In the genomic region with DNA sequence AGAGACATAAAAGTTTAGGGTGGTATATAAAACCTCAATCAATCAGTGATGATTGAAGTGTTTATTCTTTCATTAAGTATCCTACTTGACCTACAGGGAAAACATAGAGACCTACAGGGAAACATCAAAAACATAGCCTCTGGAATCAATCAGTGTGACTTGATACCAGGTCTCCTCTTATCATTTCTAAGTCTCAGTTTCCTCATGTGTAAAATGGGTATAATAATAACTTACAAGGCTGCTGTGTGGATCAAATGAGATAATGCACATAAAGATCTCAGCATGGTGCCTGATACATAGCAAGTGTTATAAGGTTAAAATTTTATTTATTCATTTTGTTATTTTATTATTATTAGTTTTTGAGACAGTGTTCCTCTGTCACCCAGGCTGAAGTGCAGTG, we compare ENCODE assay signal across 34 cellular contexts.
"Had no signal": no experiment of that assay in that cellular context is flagged by ENCODE, and none has a peak within 500 bp of the region (broad histone marks: within the 10 kb centered on the region; RNA-seq: fewer than 3 reads in every experiment).

No MANE protein-coding gene starts in this region.

- H3K36me3 ChIP-seq: MG63 had no signal

- H3K27me3 ChIP-seq: MG63 had no signal

- H3K4me3 ChIP-seq: MG63 had no signal

- DNase-seq: Karpas-422, Kasumi-1, MG63, MM.1S, MV-4-11, NCI-H1048, NCI-H1092, NCI-H1092 treated with DMSO at 0.1 percent for 48 hours, NCI-H1105, NCI-H1105 treated with DMSO at 0.1 percent for 48 hours, NCI-H1417, NCI-H1417 treated with DMSO at 0.1 percent for 48 hours, NCI-H1436, NCI-H1436 treated with DMSO at 0.1 percent for 48 hours, NCI-H146, NCI-H1694, NCI-H1694 treated with DMSO at 0.1 percent for 48 hours, NCI-H187, NCI-H187 treated with DMSO at 0.1 percent for 48 hours, NCI-H1930, NCI-H2029, NCI-H2029 treated with DMSO at 0.1 percent for 48 hours, NCI-H2081, NCI-H2081 treated with DMSO at 0.1 percent for 48 hours, NCI-H2107, NCI-H2171, NCI-H2171 treated with DMSO at 0.1 percent for 48 hours, NCI-H2227 treated with DMSO at 0.1 percent for 48 hours, NCI-H226, NCI-H345, NCI-H446, NCI-H446 treated with DMSO at 0.1 percent for 48 hours, NCI-H510A, NCI-H510A treated with DMSO at 0.1 percent for 48 hours had no signal

- H3K9me3 ChIP-seq: MG63 had no signal
